18 cellular contexts compared by ENCODE assay signal in genomic region chr2:75894170-75894569, GRCh38.
DNase-seq lines count a peak whose midpoint lies in the region; ATAC-seq, FAIRE-seq and TF ChIP-seq lines count a peak whose summit lies in the region.
"Had no signal": no experiment of that assay in that cellular context is flagged by ENCODE, and none has a peak within 500 bp of the region (broad histone marks: within the 10 kb centered on the region; RNA-seq: fewer than 3 reads in every experiment).

No MANE protein-coding gene starts in this region.

- no peak overlapping the region for H3K4me3 ChIP-seq in HepG2 (replicated peaks in 1 of 3; ENCODE audit: insufficient read depth in 1 of 3, low read depth in 2 of 3, low read length in 3 of 3)
- H3K4me3 ChIP-seq: A549, colonic mucosa, heart right ventricle, ovary had no signal

- H3K36me3 ChIP-seq in HepG2 (replicated peaks in 1 of 2; ENCODE audit: control insufficient read depth in 1 of 2, insufficient read depth in 2 of 2, low read length in 2 of 2) = no peaks in the 10 kb centered on the region
- H3K36me3 ChIP-seq: colonic mucosa, heart right ventricle, ovary had no signal

- no peaks in the 10 kb centered on the region for H3K79me2 ChIP-seq in HepG2 (ENCODE audit: insufficient read depth, low read length)

- 0% methylated on average over 1 of the region's 1 CpG for WGBS in HepG2 (ENCODE audit: low lambda C conversion rate)

- ATAC-seq in GM18502 (IDR thresholded peaks at IDR 0.05; ENCODE audit: poor library complexity, unreplicated experiment) (peak; percentile 75), GM19397 (IDR thresholded peaks at IDR 0.05; ENCODE audit: unreplicated experiment) (peak; percentile 85), HG02763 (IDR thresholded peaks at IDR 0.05; ENCODE audit: unreplicated experiment) (peak; percentile 82), HG03378 (IDR thresholded peaks at IDR 0.05; ENCODE audit: unreplicated experiment) (peak; percentile 73), HepG2 (no peak), HG02623 (IDR thresholded peaks at IDR 0.05; ENCODE audit: unreplicated experiment) (no peak)
- ATAC-seq: A549; CD8-positive, alpha-beta T cell; heart right ventricle; left cardiac atrium had no signal

- H3K9ac ChIP-seq in HepG2 (ENCODE audit: insufficient read depth, low read depth, low read length) = no peak overlapping the region

- DNase-seq in ureter (ENCODE audit: low spot score) = no peak
- DNase-seq in HepG2 (ENCODE audit: low spot score) = no peak
- DNase-seq in GDM1 (lab: John Stamatoyannopoulos, UW) = no peak
- DNase-seq: amygdala; CD8-positive, alpha-beta T cell; colonic mucosa; heart right ventricle; left cardiac atrium; MV-4-11; ovary; SIG-M5 had no signal

- H3K4me2 ChIP-seq in HepG2 (ENCODE audit: low read depth, low read length) = no peak overlapping the region
- H3K4me2 ChIP-seq: A549 had no signal

- BruUV-seq in HepG2 (replicated peaks; lab: Mats Ljungman, UMichigan) = no TSS peak

- H3K4me1 ChIP-seq in HepG2 (ENCODE audit: insufficient read depth, low read length) = no peaks in the 10 kb centered on the region
- H3K4me1 ChIP-seq: A549, colonic mucosa, heart right ventricle had no signal

- H4K20me1 ChIP-seq in HepG2 (ENCODE audit: insufficient read depth, low read length) = no peaks in the 10 kb centered on the region

- no peaks in the 10 kb centered on the region for H3K9me3 ChIP-seq in HepG2 (ENCODE audit: low read length)
- H3K9me3 ChIP-seq: A549, colonic mucosa, heart right ventricle, ovary had no signal

- in situ Hi-C loops in HepG2 (cut with HindIII; ENCODE audit: extremely low pct_ligation_motif_present, low pct_unique_long_range_greater_than_20kb) = no loop called here

- no peak for FAIRE-seq in HepG2 (lab: Jason Lieb, UNC)
- FAIRE-seq: A549, G401.6 had no signal

- no peak for TF ChIP-seq POLR2A in HepG2 (IDR thresholded peaks at IDR 0.05; ENCODE audit: insufficient read depth in 1 of 2, low read depth in 2 of 2, low read length in 2 of 2)

- no peak overlapping the region for H2AFZ ChIP-seq in HepG2 (ENCODE audit: low read length)

- CTCF ChIA-PET in HepG2 (lab: Yijun Ruan, JAX; ENCODE audit: low intra/inter-chr PET ratio, low total read pairs) = no interaction called here

- TF ChIP-seq EP300 in HepG2 (IDR thresholded peaks at IDR 0.05; ENCODE audit: low read depth in 2 of 2, low read length in 2 of 2) (no peak), HepG2 (CRISPR knock-in tag; IDR thresholded peaks at IDR 0.05; ENCODE audit: borderline replicate concordance) (no peak)

- no peak overlapping the region for H3K27ac ChIP-seq in HepG2 (ENCODE audit: extremely low read length, insufficient read depth, low read length)
- H3K27ac ChIP-seq: A549, colonic mucosa, heart right ventricle, ovary had no signal

- no peak for TF ChIP-seq RAD21 in HepG2 (CRISPR knock-in tag; IDR thresholded peaks at IDR 0.05)

- POLR2A ChIA-PET in HepG2 (lab: Yijun Ruan, JAX) = no interaction called here

- intact Hi-C loops in HepG2 (cut with micrococcal nuclease; ENCODE audit: unreplicated experiment) = loop anchor here (2.0 kb wide), 1 partner anchor 15 kb away; no protein-coding TSS in a partner anchor

- no peak for TF ChIP-seq CTCF in HepG2 (CRISPR knock-in tag; IDR thresholded peaks at IDR 0.05)

- H3K27me3 ChIP-seq in HepG2 (ENCODE audit: control insufficient read depth in 1 of 2, insufficient read depth in 2 of 2, low read length in 2 of 2) = no peaks in the 10 kb centered on the region
- H3K27me3 ChIP-seq: colonic mucosa, ovary had no signal

TF ChIP-seq in HepG2, 621 proteins besides CTCF, POLR2A, EP300 and RAD21:
- TF ChIP-seq ZNF263 (CRISPR knock-in tag; IDR thresholded peaks at IDR 0.05) = no peak
- no peak for TF ChIP-seq ZNF431 (CRISPR knock-in tag; IDR thresholded peaks at IDR 0.05; ENCODE audit: borderline replicate concordance, low read depth)
- TF ChIP-seq SIN3A (IDR thresholded peaks at IDR 0.05; ENCODE audit: borderline replicate concordance, low read depth, low read length) = no peak
- TF ChIP-seq ZBED4 (CRISPR knock-in tag; IDR thresholded peaks at IDR 0.05; ENCODE audit: borderline replicate concordance) = no peak
- no peak for TF ChIP-seq XRCC5 (optimal IDR thresholded peaks at IDR 0.05; ENCODE audit: low read length)
- no peak for TF ChIP-seq NAIF1 (CRISPR knock-in tag; IDR thresholded peaks at IDR 0.05; ENCODE audit: borderline replicate concordance)
- TF ChIP-seq RBM39 (IDR thresholded peaks at IDR 0.05; ENCODE audit: low read depth, low read length, poor library complexity, severe bottlenecking) = no peak

Comparison
In these comparisons a context has a peak if more than half of its experiments do, and no peak if none do; other contexts are left out.
1. ATAC-seq: peak in GM18502 (single experiment), GM19397 (single experiment), HG02763 (single experiment) and HG03378 (single experiment); none in HepG2 (single experiment) and HG02623 (single experiment).